In genomic region chr17:40371261-40371929, GRCh38 we compare ENCODE assay signal across 1 cellular context.
TF ChIP-seq lines count a peak whose summit lies in the region.

No MANE protein-coding gene starts in this region.

TF ChIP-seq in IMR-90, 13 proteins besides CTCF, POLR2A, EP300 and RAD21:
- no peak for TF ChIP-seq CEBPB (IDR thresholded peaks at IDR 0.05; ENCODE audit: low read depth, low read length)
- no peak for TF ChIP-seq RFX5 (IDR thresholded peaks at IDR 0.05; ENCODE audit: low read depth, low read length)
- no peak for TF ChIP-seq MAFK (IDR thresholded peaks at IDR 0.05; ENCODE audit: low read depth, low read length)
- TF ChIP-seq BHLHE40 (IDR thresholded peaks at IDR 0.05; ENCODE audit: low read depth, low read length) = no peak
- TF ChIP-seq RCOR1 (IDR thresholded peaks at IDR 0.05; ENCODE audit: insufficient replicate concordance, low read length) = no peak
- no peak for TF ChIP-seq MAZ (IDR thresholded peaks at IDR 0.05; ENCODE audit: borderline replicate concordance, low read depth, low read length)
- TF ChIP-seq ELK1 (IDR thresholded peaks at IDR 0.05; ENCODE audit: borderline replicate concordance, low read depth, low read length) = no peak
- TF ChIP-seq FOS (IDR thresholded peaks at IDR 0.05; ENCODE audit: low read depth, low read length) = no peak
- TF ChIP-seq USF2 (IDR thresholded peaks at IDR 0.05; ENCODE audit: low read depth, low read length) = no peak
- no peak for TF ChIP-seq SMC3 (IDR thresholded peaks at IDR 0.05; ENCODE audit: low read depth, low read length)
- no peak for TF ChIP-seq MXI1 (IDR thresholded peaks at IDR 0.05; ENCODE audit: borderline replicate concordance, low read depth, low read length)
- TF ChIP-seq CHD1 (IDR thresholded peaks at IDR 0.05; ENCODE audit: low read depth, low read length) = no peak
- no peak for TF ChIP-seq NFE2L2 (IDR thresholded peaks at IDR 0.05; ENCODE audit: low read depth, low read length)
